In genomic region chr4:74123065-74123728, GRCh38 we compare ENCODE assay signal across 1 cellular context.
TF ChIP-seq lines count a peak whose summit lies in the region.

No MANE protein-coding gene starts in this region.

TF ChIP-seq in HCT116, 20 proteins besides CTCF, POLR2A, EP300 and RAD21 (continued from another document):
- TF ChIP-seq ZBTB33 (IDR thresholded peaks at IDR 0.05; ENCODE audit: extremely low read depth, insufficient replicate concordance, low read length): no peak
